In the genomic region with DNA sequence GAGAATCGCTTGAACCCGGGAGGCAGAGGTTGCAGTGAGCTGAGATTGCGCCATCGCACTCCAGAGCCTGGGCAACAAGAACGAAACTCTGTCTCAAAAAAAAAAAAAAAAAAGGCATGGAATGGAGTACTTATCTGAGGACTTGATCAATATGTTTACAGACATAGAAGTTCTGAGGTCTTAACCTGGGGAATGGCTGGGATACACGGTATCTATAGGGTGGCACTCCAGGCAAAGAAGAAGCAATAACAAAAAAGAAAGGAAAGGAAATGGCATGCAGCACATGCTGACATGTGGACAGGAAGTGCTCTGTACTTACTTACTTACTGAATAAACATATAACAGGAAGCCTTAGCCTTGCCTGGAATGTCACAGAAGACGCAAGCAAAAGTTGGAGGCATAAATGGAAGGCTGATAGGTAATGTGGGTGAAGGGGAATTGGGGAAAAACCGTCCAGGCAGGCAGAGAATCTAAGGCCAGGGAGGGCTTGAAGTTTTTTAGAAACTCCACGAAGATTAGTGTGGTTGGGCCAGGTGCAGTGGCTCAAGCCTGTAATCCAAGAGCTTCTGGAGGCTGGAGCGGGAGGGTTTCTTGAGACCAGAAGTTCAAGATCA, we compare ENCODE assay signal across 8 cellular contexts. TPM values are rescaled to one million over a fixed set of nuclear protein-coding genes. Genes with fewer than 3 reads are reported as not detected.
DNase-seq lines count a peak whose midpoint lies in the region; ATAC-seq, FAIRE-seq and TF ChIP-seq lines count a peak whose summit lies in the region.

No MANE protein-coding gene starts in this region.

- no TSS peak for BruUV-seq in PC-9 (replicated peaks; lab: Mats Ljungman, UMichigan)

- FAIRE-seq in pancreas (lab: Jason Lieb, UNC) (no peak), H54 (lab: Jason Lieb, UNC) (no peak)

- TF ChIP-seq CTCF in PC-9 (conservative IDR thresholded peaks at IDR 0.05) (no peak), pancreas (IDR thresholded peaks at IDR 0.05) (no peak), GM20000 (IDR thresholded peaks at IDR 0.05; ENCODE audit: extremely low read depth, missing control alignments) (no peak)

- peaks cover 2% of the 10 kb centered on the region for H3K36me3 Mint-ChIP-seq in effector memory CD8-positive, alpha-beta T cell (ENCODE audit: insufficient read depth)

- H3K9me2 ChIP-seq in PC-9 (ENCODE audit: insufficient read depth): no peaks in the 10 kb centered on the region

- no peaks in the 10 kb centered on the region for H3K9me3 ChIP-seq in PC-9 (ENCODE audit: insufficient read depth, low read depth)
- no peaks in the 10 kb centered on the region for H3K9me3 ChIP-seq in pancreas

- H3K27me3 ChIP-seq in PC-9 (ENCODE audit: insufficient read depth, low read depth) (peaks cover 16% of the 10 kb centered on the region; the same call in 1 of the 2 replicates), pancreas (no peaks in the 10 kb centered on the region)

- H3F3A ChIP-seq in PC-9 (ENCODE audit: insufficient read depth, low read depth): peaks cover 16% of the 10 kb centered on the region

- CTCF ChIA-PET in PC-9 (lab: Charles Lee): no interaction called here

- no peaks in the 10 kb centered on the region for H3K27me3 Mint-ChIP-seq in effector memory CD8-positive, alpha-beta T cell

- H3K9me3 Mint-ChIP-seq in effector memory CD8-positive, alpha-beta T cell: no peaks in the 10 kb centered on the region

- no peak overlapping the region for H2AFZ ChIP-seq in PC-9

- H3K27ac ChIP-seq in PC-9: no peak overlapping the region
- peak overlapping the region in 2 of 4 donors; percentile 22 for H3K27ac ChIP-seq in pancreas

- TF ChIP-seq POLR2A in H54 (IDR thresholded peaks at IDR 0.05; ENCODE audit: low read depth, low read length): no peak

- H3K36me3 ChIP-seq in PC-9 (ENCODE audit: low read depth): no peaks in the 10 kb centered on the region
- no peaks in the 10 kb centered on the region for H3K36me3 ChIP-seq in pancreas

- peak overlapping the region; percentile 89 to 91 for H3K27ac Mint-ChIP-seq in effector memory CD8-positive, alpha-beta T cell

- intact Hi-C loops in PC-9 (cut with micrococcal nuclease; ENCODE audit: unreplicated experiment) (no loop called here), pancreas (cut with DNase I) (no loop called here)

- ATAC-seq in effector memory CD8-positive, alpha-beta T cell (replicated peaks): peak; percentile 80
- ATAC-seq in pancreas (peak in 3 of 4 donors; percentile 22 to 70 (median 63)), GM18858 (IDR thresholded peaks at IDR 0.05; ENCODE audit: unreplicated experiment) (no peak)

- H3K4me3 ChIP-seq in PC-9 (no peak overlapping the region), pancreas (no peak overlapping the region)

- H3K4me3 Mint-ChIP-seq in effector memory CD8-positive, alpha-beta T cell: peak overlapping the region; percentile 74 to 82

- no peaks in the 10 kb centered on the region for H4K20me1 ChIP-seq in PC-9 (ENCODE audit: insufficient read depth)

- H3K4me2 ChIP-seq in PC-9: 0 out of 2 replicates have a peak overlapping the region, but pooled peaks have one; percentile 5

- DNase-seq in Daoy (ENCODE audit: low read depth): peak; percentile 30
- no peak for DNase-seq in PC-9
- DNase-seq in effector memory CD8-positive, alpha-beta T cell: no peak
- no peak for DNase-seq in pancreas
- DNase-seq in GM20000 (ENCODE audit: low spot score): no peak
- no peak for DNase-seq in H54 (ENCODE audit: insufficient read length, low spot score)
- no peak for DNase-seq in NCI-H1930 (lab: John Stamatoyannopoulos, UW)

- POLR2A ChIA-PET in PC-9 (lab: Charles Lee; ENCODE audit: unreplicated experiment): no interaction called here

- 51 to 58% methylated on average over 10 of the region's 10 CpGs for WGBS in pancreas, 2 donors

- peaks cover 21 to 22% of the 10 kb centered on the region in 2 donors for H3K4me1 Mint-ChIP-seq in effector memory CD8-positive, alpha-beta T cell (ENCODE audit: low read depth in 2 of 2)

- H3K4me1 ChIP-seq in PC-9 (replicated peaks; ENCODE audit: insufficient read depth) (no peaks in the 10 kb centered on the region), pancreas (no peaks in the 10 kb centered on the region)

- H3K79me2 ChIP-seq in PC-9 (ENCODE audit: low read depth): no peaks in the 10 kb centered on the region

RNA-seq across cellular contexts. Expression of gene SPOP, which starts 10.1 kb away (rescaled TPM):
- 27.1 and 32.9 TPM in 2 replicates for total RNA-seq in Daoy (2014; rRNA removed; shearing (Covaris generic))
- 41.7 and 47.3 TPM in 2 replicates for total RNA-seq in PC-9 (2021)
- total RNA-seq in pancreas: 10 to 100 TPM; 27.6 to 42.3 (median 33.6) TPM
- 10 to 100 TPM; 14.2 to 27.6 TPM for polyA plus RNA-seq in pancreas

RNA-seq across cellular contexts. Expression of gene SLC35B1, which starts 19.8 kb away (rescaled TPM):
- total RNA-seq in Daoy (2014; rRNA removed; shearing (Covaris generic)): 58.1 and 58.2 TPM in 2 replicates
- 43.5 and 44.7 TPM in 2 replicates for total RNA-seq in PC-9 (2021)
- 10 to 100 TPM; 16.5 to 32.4 (median 28.4) TPM for total RNA-seq in pancreas
- 10 to 100 TPM; 36.7 to 62.5 TPM for polyA plus RNA-seq in pancreas
